In the genomic region with DNA sequence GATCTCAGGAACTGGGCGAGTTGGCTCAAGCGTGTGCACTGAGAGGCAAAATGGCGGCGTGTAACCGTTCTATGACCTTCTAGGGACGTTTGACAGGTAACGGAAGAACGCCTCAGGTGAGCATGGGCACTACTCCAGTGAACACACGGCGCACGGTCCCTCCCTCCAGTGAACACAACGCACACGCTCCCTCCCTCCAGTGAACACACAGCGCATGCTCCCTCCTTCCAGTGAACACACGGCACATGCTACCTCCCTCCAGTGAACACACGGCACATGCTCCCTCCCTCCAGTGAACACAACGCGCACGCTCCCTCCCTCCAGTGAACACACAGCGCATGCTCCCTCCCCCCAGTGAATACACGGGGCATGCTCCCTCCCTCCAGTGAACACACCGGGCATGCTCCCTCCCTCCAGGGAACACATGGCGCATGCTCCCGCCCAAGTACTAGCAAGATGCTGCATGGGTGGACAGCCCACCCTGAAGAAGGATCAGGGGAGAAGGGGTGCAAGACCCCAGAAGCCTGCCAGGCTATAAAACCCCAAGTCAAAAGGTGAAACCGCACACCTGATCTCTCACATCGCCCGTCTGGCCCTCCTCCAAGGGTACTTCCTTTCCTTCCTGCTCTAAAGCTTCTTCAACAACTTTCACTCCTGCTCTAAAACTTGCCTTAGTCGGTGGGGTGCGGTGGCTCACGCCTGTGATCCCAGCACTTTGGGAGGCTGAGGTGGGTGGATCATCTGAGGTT, we compare ENCODE assay signal across 1 cellular context.
TF ChIP-seq lines count a peak whose summit lies in the region.

No MANE protein-coding gene starts in this region.

TF ChIP-seq in SK-N-SH, 30 proteins besides CTCF, POLR2A, EP300 and RAD21:
- TF ChIP-seq, protein P1, sequence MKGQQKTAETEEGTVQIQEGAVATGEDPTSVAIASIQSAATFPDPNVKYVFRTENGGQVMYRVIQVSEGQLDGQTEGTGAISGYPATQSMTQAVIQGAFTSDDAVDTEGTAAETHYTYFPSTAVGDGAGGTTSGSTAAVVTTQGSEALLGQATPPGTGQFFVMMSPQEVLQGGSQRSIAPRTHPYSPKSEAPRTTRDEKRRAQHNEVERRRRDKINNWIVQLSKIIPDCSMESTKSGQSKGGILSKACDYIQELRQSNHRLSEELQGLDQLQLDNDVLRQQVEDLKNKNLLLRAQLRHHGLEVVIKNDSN (IDR thresholded peaks at IDR 0.05; ENCODE audit: borderline replicate concordance, low read depth), result no peak
- TF ChIP-seq GABPA (IDR thresholded peaks at IDR 0.05; ENCODE audit: low read depth), result no peak
- no peak for TF ChIP-seq TEAD4 (IDR thresholded peaks at IDR 0.05; ENCODE audit: borderline replicate concordance, insufficient read depth)
- TF ChIP-seq, protein P2, sequence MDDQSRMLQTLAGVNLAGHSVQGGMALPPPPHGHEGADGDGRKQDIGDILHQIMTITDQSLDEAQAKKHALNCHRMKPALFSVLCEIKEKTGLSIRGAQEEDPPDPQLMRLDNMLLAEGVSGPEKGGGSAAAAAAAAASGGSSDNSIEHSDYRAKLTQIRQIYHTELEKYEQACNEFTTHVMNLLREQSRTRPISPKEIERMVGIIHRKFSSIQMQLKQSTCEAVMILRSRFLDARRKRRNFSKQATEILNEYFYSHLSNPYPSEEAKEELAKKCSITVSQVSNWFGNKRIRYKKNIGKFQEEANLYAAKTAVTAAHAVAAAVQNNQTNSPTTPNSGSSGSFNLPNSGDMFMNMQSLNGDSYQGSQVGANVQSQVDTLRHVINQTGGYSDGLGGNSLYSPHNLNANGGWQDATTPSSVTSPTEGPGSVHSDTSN (IDR thresholded peaks at IDR 0.05), result no peak
- no peak for TF ChIP-seq TCF12 (IDR thresholded peaks at IDR 0.05)
- TF ChIP-seq GATA2 (CRISPR knock-in tag; IDR thresholded peaks at IDR 0.05), result no peak
- no peak for TF ChIP-seq ELF1 (IDR thresholded peaks at IDR 0.05)
- no peak for TF ChIP-seq JUND (IDR thresholded peaks at IDR 0.05)
- TF ChIP-seq EZH2phosphoT487 (IDR thresholded peaks at IDR 0.05; ENCODE audit: borderline replicate concordance, low read depth), result no peak
- TF ChIP-seq FOXM1 (IDR thresholded peaks at IDR 0.05; ENCODE audit: low read depth), result no peak
- TF ChIP-seq POLR2AphosphoS5 (IDR thresholded peaks at IDR 0.05; ENCODE audit: low read depth, low read length), result no peak
- TF ChIP-seq, protein P3, sequence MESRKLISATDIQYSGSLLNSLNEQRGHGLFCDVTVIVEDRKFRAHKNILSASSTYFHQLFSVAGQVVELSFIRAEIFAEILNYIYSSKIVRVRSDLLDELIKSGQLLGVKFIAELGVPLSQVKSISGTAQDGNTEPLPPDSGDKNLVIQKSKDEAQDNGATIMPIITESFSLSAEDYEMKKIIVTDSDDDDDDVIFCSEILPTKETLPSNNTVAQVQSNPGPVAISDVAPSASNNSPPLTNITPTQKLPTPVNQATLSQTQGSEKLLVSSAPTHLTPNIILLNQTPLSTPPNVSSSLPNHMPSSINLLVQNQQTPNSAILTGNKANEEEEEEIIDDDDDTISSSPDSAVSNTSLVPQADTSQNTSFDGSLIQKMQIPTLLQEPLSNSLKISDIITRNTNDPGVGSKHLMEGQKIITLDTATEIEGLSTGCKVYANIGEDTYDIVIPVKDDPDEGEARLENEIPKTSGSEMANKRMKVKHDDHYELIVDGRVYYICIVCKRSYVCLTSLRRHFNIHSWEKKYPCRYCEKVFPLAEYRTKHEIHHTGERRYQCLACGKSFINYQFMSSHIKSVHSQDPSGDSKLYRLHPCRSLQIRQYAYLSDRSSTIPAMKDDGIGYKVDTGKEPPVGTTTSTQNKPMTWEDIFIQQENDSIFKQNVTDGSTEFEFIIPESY (IDR thresholded peaks at IDR 0.05; ENCODE audit: borderline replicate concordance, low read depth), result no peak
- TF ChIP-seq RFX5 (IDR thresholded peaks at IDR 0.05; ENCODE audit: low read length), result no peak
- TF ChIP-seq SIN3A (IDR thresholded peaks at IDR 0.05; ENCODE audit: borderline replicate concordance, low read depth, low read length), result no peak
- no peak for TF ChIP-seq TAF1 (IDR thresholded peaks at IDR 0.05; ENCODE audit: borderline replicate concordance, low read depth, low read length)
- no peak for TF ChIP-seq NFIC (IDR thresholded peaks at IDR 0.05; ENCODE audit: borderline replicate concordance)
- no peak for TF ChIP-seq MXI1 (IDR thresholded peaks at IDR 0.05; ENCODE audit: low read depth, low read length)
- TF ChIP-seq, protein P4, sequence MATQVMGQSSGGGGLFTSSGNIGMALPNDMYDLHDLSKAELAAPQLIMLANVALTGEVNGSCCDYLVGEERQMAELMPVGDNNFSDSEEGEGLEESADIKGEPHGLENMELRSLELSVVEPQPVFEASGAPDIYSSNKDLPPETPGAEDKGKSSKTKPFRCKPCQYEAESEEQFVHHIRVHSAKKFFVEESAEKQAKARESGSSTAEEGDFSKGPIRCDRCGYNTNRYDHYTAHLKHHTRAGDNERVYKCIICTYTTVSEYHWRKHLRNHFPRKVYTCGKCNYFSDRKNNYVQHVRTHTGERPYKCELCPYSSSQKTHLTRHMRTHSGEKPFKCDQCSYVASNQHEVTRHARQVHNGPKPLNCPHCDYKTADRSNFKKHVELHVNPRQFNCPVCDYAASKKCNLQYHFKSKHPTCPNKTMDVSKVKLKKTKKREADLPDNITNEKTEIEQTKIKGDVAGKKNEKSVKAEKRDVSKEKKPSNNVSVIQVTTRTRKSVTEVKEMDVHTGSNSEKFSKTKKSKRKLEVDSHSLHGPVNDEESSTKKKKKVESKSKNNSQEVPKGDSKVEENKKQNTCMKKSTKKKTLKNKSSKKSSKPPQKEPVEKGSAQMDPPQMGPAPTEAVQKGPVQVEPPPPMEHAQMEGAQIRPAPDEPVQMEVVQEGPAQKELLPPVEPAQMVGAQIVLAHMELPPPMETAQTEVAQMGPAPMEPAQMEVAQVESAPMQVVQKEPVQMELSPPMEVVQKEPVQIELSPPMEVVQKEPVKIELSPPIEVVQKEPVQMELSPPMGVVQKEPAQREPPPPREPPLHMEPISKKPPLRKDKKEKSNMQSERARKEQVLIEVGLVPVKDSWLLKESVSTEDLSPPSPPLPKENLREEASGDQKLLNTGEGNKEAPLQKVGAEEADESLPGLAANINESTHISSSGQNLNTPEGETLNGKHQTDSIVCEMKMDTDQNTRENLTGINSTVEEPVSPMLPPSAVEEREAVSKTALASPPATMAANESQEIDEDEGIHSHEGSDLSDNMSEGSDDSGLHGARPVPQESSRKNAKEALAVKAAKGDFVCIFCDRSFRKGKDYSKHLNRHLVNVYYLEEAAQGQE (IDR thresholded peaks at IDR 0.05; ENCODE audit: low read depth, low read length), result no peak
- TF ChIP-seq YY1 (IDR thresholded peaks at IDR 0.05; ENCODE audit: low read depth), result no peak
- TF ChIP-seq CHD2 (IDR thresholded peaks at IDR 0.05; ENCODE audit: low read length, partially characterized antibody), result no peak
